Comparison of ENCODE assay signal across 8 cellular contexts in genomic region chr17:73192894-73193701, GRCh38. TPM values are rescaled to one million over a fixed set of nuclear protein-coding genes. Genes with fewer than 3 reads are reported as not detected.
A peak's percentile ranks its signal among the peaks of the same experiment; 100 is the strongest.
DNase-seq lines count a peak whose midpoint lies in the region; ATAC-seq and TF ChIP-seq lines count a peak whose summit lies in the region.

Gene COG1 (plus strand): TSS chr17:73193055. CDS start chr17:73193070, 15 bp downstream.

- DNase-seq in GM12864 (ENCODE audit: low read depth) = peak; percentile 57
- peak; percentile 94 for DNase-seq in NCI-H146 (lab: John Stamatoyannopoulos, UW)
- DNase-seq in adrenal gland = peak; percentile 68 to 91 (median 88)
- peak; percentile 89 for DNase-seq in left cardiac atrium
- DNase-seq in progenitor cell of endocrine pancreas (ENCODE audit: low spot score, unreplicated experiment) = peak; percentile 57
- peak; percentile 87 to 96 for DNase-seq in upper lobe of left lung

- H3K27me3 ChIP-seq in adrenal gland (no peaks in the 10 kb centered on the region), upper lobe of left lung (no peaks in the 10 kb centered on the region)

- peaks cover 16% of the 10 kb centered on the region for H3K27me3 Mint-ChIP-seq in progenitor cell of endocrine pancreas

- TF ChIP-seq CTCF in GM12864 (IDR thresholded peaks at IDR 0.05; ENCODE audit: low read depth, low read length, missing control alignments) (no peak), adrenal gland (IDR thresholded peaks at IDR 0.05) (no peak), progenitor cell of endocrine pancreas (IDR thresholded peaks at IDR 0.05; ENCODE audit: unreplicated experiment) (no peak), upper lobe of left lung (IDR thresholded peaks at IDR 0.05) (peak in 1 of 6 experiments; percentile 12)

- ATAC-seq in HG02642 (IDR thresholded peaks at IDR 0.05; ENCODE audit: poor library complexity, unreplicated experiment) (peak; percentile 77), left cardiac atrium (peak; percentile 89 to 92), upper lobe of left lung (ENCODE audit: low FRiP score in 2 of 2) (peak; percentile 90 to 93)

- 0 to 2% (median 1%) methylated on average over 7 to 79 of the region's 84 CpGs for WGBS in adrenal gland, 4 donors
- 0 to 1% methylated on average over 8 to 9 of the region's 84 CpGs for WGBS in upper lobe of left lung, 2 donors

- peak within 1 kb of the TSS; percentile 99 for H3K27ac Mint-ChIP-seq in progenitor cell of endocrine pancreas

- H3K4me1 ChIP-seq in adrenal gland (replicated peaks in 1 of 2) (peaks cover 12 to 25% of the 10 kb centered on the region in 2 donors), upper lobe of left lung (peaks cover 10 to 25% (median 17%) of the 10 kb centered on the region in 4 donors)

- TF ChIP-seq EP300 in upper lobe of left lung (IDR thresholded peaks at IDR 0.05) = no peak

- H3K9me3 Mint-ChIP-seq in progenitor cell of endocrine pancreas (ENCODE audit: low read depth) = no peaks in the 10 kb centered on the region

- peak in 1 of 2 donors; percentile 75 for TF ChIP-seq POLR2A in adrenal gland (IDR thresholded peaks at IDR 0.05)
- TF ChIP-seq POLR2A in upper lobe of left lung (IDR thresholded peaks at IDR 0.05) = peak in 2 of 4 donors; percentile 32 to 69

- H3K4me3 Mint-ChIP-seq in progenitor cell of endocrine pancreas (ENCODE audit: low read depth) = peak within 1 kb of the TSS; percentile 97

- H3K4me3 ChIP-seq in GM12864 (ENCODE audit: low read depth, low read length) = peak within 1 kb of the TSS; percentile 97
- peak within 1 kb of the TSS; percentile 42 to 98 (median 70) for H3K4me3 ChIP-seq in adrenal gland
- peak within 1 kb of the TSS; percentile 81 to 97 (median 90) for H3K4me3 ChIP-seq in upper lobe of left lung

- H3K36me3 ChIP-seq in adrenal gland (replicated peaks in 1 of 2) (peaks cover 0 to 16% of the 10 kb centered on the region in 2 donors), upper lobe of left lung (peaks cover 0 to 18% (median 17%) of the 10 kb centered on the region in 4 donors)

- H3K36me3 Mint-ChIP-seq in progenitor cell of endocrine pancreas (ENCODE audit: insufficient read depth) = peaks cover 12% of the 10 kb centered on the region

- peaks cover 12% of the 10 kb centered on the region for H3K4me1 Mint-ChIP-seq in progenitor cell of endocrine pancreas (ENCODE audit: low read depth)

- H3K27ac ChIP-seq in adrenal gland (peak within 1 kb of the TSS; percentile 62 to 88 (median 87)), upper lobe of left lung (peak within 1 kb of the TSS; percentile 81 to 90 (median 87))

- intact Hi-C loops in T-helper 1 cell treated with Interleukin-12 subunit alpha and Interleukin-12 subunit beta and Interleukin-4 antibody, amounts not matched to agents 30 ng/mL and 1 ng/mL, for 36 hours (cut with micrococcal nuclease) = loop anchor here (1.0 to 2.0 kb wide), 3 partner anchors 18 to 601 kb away; a partner anchor contains a TSS
- intact Hi-C loops in adrenal gland (cut with DNase I) = no loop called here
- intact Hi-C loops in left cardiac atrium (cut with DNase I) = no loop called here

- H3K9me3 ChIP-seq in adrenal gland (replicated peaks in 1 of 3) = no peaks in the 10 kb centered on the region
- no peaks in the 10 kb centered on the region for H3K9me3 ChIP-seq in upper lobe of left lung

RNA-seq across cellular contexts. Expression of gene COG1, which starts in this region (rescaled TPM):
- total RNA-seq in T-helper 1 cell treated with Interleukin-12 subunit alpha and Interleukin-12 subunit beta and Interleukin-4 antibody, amounts not matched to agents 30 ng/mL and 1 ng/mL, for 36 hours = 28.5 and 30.6 TPM in 2 replicates
- total RNA-seq in adrenal gland (10 to 100 TPM; 23.6 to 63.2 (median 48.4) TPM), left cardiac atrium (10 to 100 TPM; 37.4 to 39.6 TPM), progenitor cell of endocrine pancreas (50.5 and 54.5 TPM in 2 replicates), upper lobe of left lung (10 to 100 TPM; 27.7 to 75.4 (median 32.5) TPM)
- polyA plus RNA-seq in adrenal gland = 10 to 100 TPM; 51.2 to 58.6 (median 54.1) TPM

Comparison
In these comparisons a context has a peak if more than half of its experiments do, and no peak if none do; other contexts are left out.
1. Peak in every context shown above with its lines: DNase-seq, ATAC-seq, H3K4me3 ChIP-seq and H3K27ac ChIP-seq.